Comparison of ENCODE assay signal across 16 cellular contexts in the genomic region with DNA sequence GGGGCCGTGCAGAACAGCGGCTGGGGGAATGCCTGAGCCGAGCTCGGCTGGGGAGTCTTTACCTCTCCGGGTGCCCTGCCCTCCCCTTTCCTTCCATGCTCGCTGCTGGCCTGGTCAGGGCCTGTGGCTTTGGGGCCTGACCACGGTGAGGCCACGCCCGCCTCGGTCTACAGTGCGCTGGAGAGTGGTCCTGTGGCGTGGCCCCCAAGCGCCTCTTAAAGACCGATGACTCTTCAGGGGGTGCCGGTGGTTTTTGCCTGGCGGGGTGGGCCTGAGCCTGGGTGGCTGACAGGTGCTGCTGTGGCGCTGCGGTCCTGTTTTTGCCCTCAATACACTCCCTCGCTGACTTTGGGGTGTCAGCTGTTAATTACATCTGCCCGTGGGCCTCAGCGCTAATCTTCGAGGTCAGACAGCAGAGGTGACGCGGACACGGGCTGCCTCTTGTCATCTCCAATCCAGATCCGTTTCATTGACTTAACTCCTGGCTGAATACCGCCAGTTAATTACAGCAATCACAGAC.
"Had no signal": no experiment of that assay in that cellular context is flagged by ENCODE, and none has a peak within 500 bp of the region (broad histone marks: within the 10 kb centered on the region; RNA-seq: fewer than 3 reads in every experiment).

No MANE protein-coding gene starts in this region.

- H3K36me3 Mint-ChIP-seq: activated naive CD4-positive, alpha-beta T cell treated with anti-CD3 and anti-CD28 coated beads, Interleukin-2, amount 10 ng/mL, durations not matched to agents 7 days and 5 days had no signal

- H3K9me3 ChIP-seq: left ventricle myocardium inferior, thoracic aorta had no signal

- H2AFZ ChIP-seq: hepatocyte had no signal

- H3K4me3 Mint-ChIP-seq: activated CD4-positive, alpha-beta memory T cell treated with anti-CD3 and anti-CD28 coated beads, Interleukin-2, amount 10 ng/mL, durations not matched to agents 7 days and 5 days; activated CD4-positive, alpha-beta T cell treated with anti-CD3 and anti-CD28 coated beads for 36 hours; activated naive CD4-positive, alpha-beta T cell treated with anti-CD3 and anti-CD28 coated beads, Interleukin-2, amount 10 ng/mL, durations not matched to agents 7 days and 5 days; activated T-cell treated with anti-CD3 and anti-CD28 coated beads, Interleukin-2, amount 50 U/mL, for 24 hours; nephron progenitor cell had no signal

- H3K27ac Mint-ChIP-seq: activated CD4-positive, alpha-beta memory T cell treated with anti-CD3 and anti-CD28 coated beads, Interleukin-2, amount 10 ng/mL, durations not matched to agents 7 days and 5 days; activated CD4-positive, alpha-beta T cell treated with anti-CD3 and anti-CD28 coated beads for 36 hours; activated naive CD4-positive, alpha-beta T cell treated with anti-CD3 and anti-CD28 coated beads, Interleukin-2, amount 10 ng/mL, durations not matched to agents 7 days and 5 days; activated T-cell treated with anti-CD3 and anti-CD28 coated beads, Interleukin-2, amount 50 U/mL, for 24 hours; nephron progenitor cell had no signal

- H3K9me3 Mint-ChIP-seq: activated CD4-positive, alpha-beta memory T cell treated with anti-CD3 and anti-CD28 coated beads, Interleukin-2, amount 10 ng/mL, durations not matched to agents 7 days and 5 days; activated naive CD4-positive, alpha-beta T cell treated with anti-CD3 and anti-CD28 coated beads, Interleukin-2, amount 10 ng/mL, durations not matched to agents 7 days and 5 days; activated T-cell treated with anti-CD3 and anti-CD28 coated beads, Interleukin-2, amount 50 U/mL, for 24 hours; nephron progenitor cell had no signal

- H3K4me1 Mint-ChIP-seq: activated CD4-positive, alpha-beta T cell treated with anti-CD3 and anti-CD28 coated beads for 36 hours had no signal

- H3K27ac ChIP-seq: hepatocyte, VCaP had no signal

- H3K27me3 ChIP-seq: hepatocyte had no signal

- H3K36me3 ChIP-seq: left ventricle myocardium inferior, thoracic aorta had no signal

- DNase-seq: activated CD4-positive, alpha-beta memory T cell treated with anti-CD3 and anti-CD28 coated beads, Interleukin-2, amount 10 ng/mL, durations not matched to agents 7 days and 5 days; activated CD4-positive, alpha-beta T cell treated with anti-CD3 and anti-CD28 coated beads for 36 hours; activated naive CD4-positive, alpha-beta T cell treated with anti-CD3 and anti-CD28 coated beads, Interleukin-2, amount 10 ng/mL, durations not matched to agents 7 days and 5 days; activated T-cell treated with anti-CD3 and anti-CD28 coated beads, Interleukin-2, amount 50 U/mL, for 24 hours; left ventricle myocardium inferior; nephron progenitor cell; stimulated activated CD4-positive, alpha-beta T cell treated with anti-CD3 and anti-CD28 coated beads, Interleukin-12 subunit alpha, Interleukin-12 subunit beta, amount 100 ng/mL, for 4 hours; stimulated activated CD4-positive, alpha-beta T cell treated with anti-CD3 and anti-CD28 coated beads, Interleukin-2, amount 100 ng/mL, for 24 hours; T-helper 1 cell had no signal

- H3K27me3 Mint-ChIP-seq: activated CD4-positive, alpha-beta memory T cell treated with anti-CD3 and anti-CD28 coated beads, Interleukin-2, amount 10 ng/mL, durations not matched to agents 7 days and 5 days; activated CD4-positive, alpha-beta T cell treated with anti-CD3 and anti-CD28 coated beads for 36 hours; activated naive CD4-positive, alpha-beta T cell treated with anti-CD3 and anti-CD28 coated beads, Interleukin-2, amount 10 ng/mL, durations not matched to agents 7 days and 5 days; activated T-cell treated with anti-CD3 and anti-CD28 coated beads, Interleukin-2, amount 50 U/mL, for 24 hours had no signal

- H3K4me3 ChIP-seq: hepatocyte, left ventricle myocardium inferior, thoracic aorta had no signal

- ATAC-seq: activated CD4-positive, alpha-beta T cell treated with anti-CD3 and anti-CD28 coated beads for 36 hours; esophagus mucosa had no signal

- FAIRE-seq: astrocyte, endometrium, keratinocyte had no signal

- H3K4me2 ChIP-seq: hepatocyte had no signal
